ENCODE assay signal across 13 cellular contexts in the genomic region with DNA sequence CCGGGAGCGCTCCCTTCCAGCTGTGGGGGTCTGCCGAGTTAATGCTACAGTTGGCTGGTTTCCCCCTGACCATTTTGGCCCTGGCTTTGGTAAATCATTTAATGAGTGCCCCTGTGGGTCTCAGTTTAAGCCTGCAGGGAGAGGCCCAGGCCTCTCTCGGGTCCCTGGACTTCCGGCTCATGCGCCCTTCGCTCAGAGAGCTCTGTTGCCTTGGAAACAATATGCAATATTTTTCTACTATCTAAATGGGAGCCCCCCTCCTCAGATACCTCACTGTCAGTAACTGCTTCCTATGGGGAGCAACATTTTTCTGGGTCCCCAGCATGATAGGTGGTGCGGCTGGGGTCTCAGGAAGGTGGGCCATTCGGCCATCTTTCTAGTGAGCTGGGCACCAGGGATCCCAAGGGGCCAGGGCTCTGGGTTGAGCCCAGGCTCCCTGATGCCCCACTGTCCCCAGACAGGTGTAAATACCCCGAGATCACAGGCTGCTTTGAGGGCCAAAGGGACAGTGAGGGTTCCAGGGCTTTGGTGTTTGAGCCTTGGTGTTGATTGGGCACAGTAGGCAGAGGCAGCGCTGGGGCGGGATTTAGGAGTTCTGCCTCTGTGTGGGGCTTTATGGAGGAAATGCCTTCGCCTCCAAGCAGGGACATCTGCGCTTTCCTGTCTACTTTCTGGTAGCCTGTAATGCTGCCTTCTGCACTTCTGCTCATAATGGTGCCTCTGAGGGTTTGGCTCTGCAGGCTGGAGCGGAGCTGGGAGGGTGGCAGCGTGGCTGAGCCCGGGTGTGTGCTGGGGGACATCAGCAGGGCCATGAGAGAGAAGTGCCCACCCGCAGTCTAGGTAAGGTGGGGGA. TPM values are rescaled to one million over a fixed set of nuclear protein-coding genes. Genes with fewer than 3 reads are reported as not detected.
A peak's percentile ranks its signal among the peaks of the same experiment; 100 is the strongest.
DNase-seq lines count a peak whose midpoint lies in the region; ATAC-seq and TF ChIP-seq lines count a peak whose summit lies in the region.
"Had no signal": no experiment of that assay in that cellular context is flagged by ENCODE, and none has a peak within 500 bp of the region (broad histone marks: within the 10 kb centered on the region; RNA-seq: fewer than 3 reads in every experiment).

No MANE protein-coding gene starts in this region.

- H3K4me3 ChIP-seq in thoracic aorta = peak overlapping the region; percentile 10
- no peak overlapping the region for H3K4me3 ChIP-seq in spleen
- no peak overlapping the region for H3K4me3 ChIP-seq in upper lobe of left lung
- H3K4me3 ChIP-seq: psoas muscle had no signal

- peaks cover 20 to 72% of the 10 kb centered on the region in 2 donors for H3K4me1 ChIP-seq in thoracic aorta (ENCODE audit: control insufficient read depth in 1 of 2, low read depth in 2 of 2)
- peaks cover 35 to 100% (median 90%) of the 10 kb centered on the region in 6 donors for H3K4me1 ChIP-seq in spleen
- peaks cover 14 to 29% (median 21%) of the 10 kb centered on the region in 4 donors for H3K4me1 ChIP-seq in upper lobe of left lung

- TF ChIP-seq POLR2A in spleen (IDR thresholded peaks at IDR 0.05) (no peak), upper lobe of left lung (IDR thresholded peaks at IDR 0.05) (no peak)

- H3K4me3 Mint-ChIP-seq in activated B cell treated with CpG ODN at 0.5 μM for 24 hours = no peak overlapping the region
- H3K4me3 Mint-ChIP-seq: effector memory CD8-positive, alpha-beta T cell; HFFc6 had no signal

- peak overlapping the region; percentile 78 for H3K27ac Mint-ChIP-seq in activated B cell treated with CpG ODN at 0.5 μM for 24 hours
- H3K27ac Mint-ChIP-seq: HFFc6 had no signal

- H3K36me3 Mint-ChIP-seq in activated B cell treated with CpG ODN at 0.5 μM for 24 hours (ENCODE audit: low read depth) = peaks cover 9% of the 10 kb centered on the region

- no peaks in the 10 kb centered on the region for H3K9me3 Mint-ChIP-seq in activated B cell treated with CpG ODN at 0.5 μM for 24 hours
- H3K9me3 Mint-ChIP-seq: effector memory CD8-positive, alpha-beta T cell; HFFc6 had no signal

- peak overlapping the region; percentile 23 to 58 for H3K27ac ChIP-seq in thoracic aorta
- H3K27ac ChIP-seq in spleen = peak overlapping the region in 3 of 8 donors; percentile 20 to 89 (median 87)
- H3K27ac ChIP-seq in upper lobe of left lung = no peak overlapping the region
- H3K27ac ChIP-seq: psoas muscle had no signal

- POLR2A ChIA-PET in activated B cell treated with CpG ODN at 0.5 μM for 24 hours (lab: Charles Lee) = interaction anchor here (1.3 kb wide), 2 partner anchors 8 to 594 kb away, joined by 3 to 4 read pairs; partner anchors contain the start of gene NCL

- H3K36me3 ChIP-seq in thoracic aorta (no peaks in the 10 kb centered on the region), spleen (peaks cover 0 to 6% (median 0%) of the 10 kb centered on the region in 6 donors), upper lobe of left lung (no peaks in the 10 kb centered on the region)

- TF ChIP-seq EP300 in upper lobe of left lung (IDR thresholded peaks at IDR 0.05) = no peak

- CTCF ChIA-PET in activated B cell treated with CpG ODN at 0.5 μM for 24 hours (lab: Charles Lee) = no interaction called here

- intact Hi-C loops in activated B cell treated with CpG ODN at 0.5 μM for 24 hours (cut with micrococcal nuclease) = loop anchor here (5.0 kb wide), 1 partner anchor 522 kb away; no protein-coding TSS in a partner anchor
- intact Hi-C loops in spleen (cut with DNase I; ENCODE audit: low total_unique reads) = no loop called here

- peaks cover 83% of the 10 kb centered on the region for H3K4me1 Mint-ChIP-seq in activated B cell treated with CpG ODN at 0.5 μM for 24 hours

- no peak for ATAC-seq in activated CD4-positive, CD25-positive, alpha-beta regulatory T cell treated with anti-CD3 and anti-CD28 coated beads, Interleukin-2, amount 50 U/mL, for 24 hours
- no peak for ATAC-seq in activated B cell treated with CpG ODN at 0.5 μM for 24 hours (ENCODE audit: low read depth)
- no peak for ATAC-seq in thoracic aorta (ENCODE audit: insufficient number of reproducible peaks, low FRiP score, low read depth)
- no peak for ATAC-seq in upper lobe of left lung (ENCODE audit: low FRiP score in 2 of 2)
- ATAC-seq: effector memory CD8-positive, alpha-beta T cell; psoas muscle had no signal

- H3K27me3 Mint-ChIP-seq in activated B cell treated with CpG ODN at 0.5 μM for 24 hours = no peaks in the 10 kb centered on the region
- H3K27me3 Mint-ChIP-seq: effector memory CD8-positive, alpha-beta T cell had no signal

- DNase-seq in activated CD4-positive, CD25-positive, alpha-beta regulatory T cell treated with anti-CD3 and anti-CD28 coated beads, Interleukin-2, amount 50 U/mL, for 72 hours = peak; percentile 27
- DNase-seq in activated B cell treated with CpG ODN at 0.5 μM for 24 hours (no peak), mesenteric fat pad (ENCODE audit: low spot score) (peak; percentile 64), thoracic aorta (ENCODE audit: low spot score) (no peak), HK-2 (ENCODE audit: unreplicated experiment) (no peak), spleen (no peak), upper lobe of left lung (no peak)
- DNase-seq: activated naive CD4-positive, alpha-beta T cell treated with anti-CD3 and anti-CD28 coated beads, Interleukin-2, amount 50 U/mL, for 16 hours; effector memory CD8-positive, alpha-beta T cell; HFFc6; NCI-H187 treated with DMSO at 0.1 percent for 48 hours; psoas muscle had no signal

- H3K27me3 ChIP-seq in thoracic aorta (replicated peaks; ENCODE audit: insufficient read depth) (no peaks in the 10 kb centered on the region), spleen (replicated peaks in 1 of 7) (peaks cover 0 to 14% (median 6%) of the 10 kb centered on the region in 7 donors), upper lobe of left lung (peaks cover 0 to 6% (median 1%) of the 10 kb centered on the region in 4 donors)

- H3K9me3 ChIP-seq in thoracic aorta (no peaks in the 10 kb centered on the region), spleen (no peaks in the 10 kb centered on the region), upper lobe of left lung (no peaks in the 10 kb centered on the region)
- H3K9me3 ChIP-seq: psoas muscle had no signal

- TF ChIP-seq CTCF in activated B cell treated with CpG ODN at 0.5 μM for 24 hours (IDR thresholded peaks at IDR 0.05) (no peak), thoracic aorta (IDR thresholded peaks at IDR 0.05) (no peak), spleen (IDR thresholded peaks at IDR 0.05 in 8 of 11, conservative IDR thresholded peaks at IDR 0.05 in 3 of 11) (no peak), upper lobe of left lung (IDR thresholded peaks at IDR 0.05) (no peak)

- 48 to 80% (median 59%) methylated on average over 16 to 18 of the region's 18 CpGs for WGBS in spleen, 5 donors
- 75 to 78% methylated on average over 14 to 18 of the region's 18 CpGs for whole genome bisulfite sequencing in upper lobe of left lung, 2 donors

RNA-seq across cellular contexts. Expression of gene ITM2C, which starts 5.2 kb away (rescaled TPM):
- total RNA-seq in activated B cell treated with CpG ODN at 0.5 μM for 24 hours (102 and 117 TPM in 2 replicates), mesenteric fat pad (27.1 TPM), thoracic aorta (10 to 100 TPM; 65.5 to 70.6 TPM), spleen (100 to 1,000 TPM in 2 of 7 donors, 10 to 100 TPM in 5; 58.5 to 150 (median 87.6) TPM), upper lobe of left lung (10 to 100 TPM; 19.9 to 40.4 (median 25.6) TPM)
- polyA plus RNA-seq in spleen = 100 to 1,000 TPM in 2 of 3 donors, 10 to 100 TPM in 1; 97.5 to 148 (median 108) TPM

RNA-seq across cellular contexts. Expression of gene GPR55, which starts 55.1 kb away (rescaled TPM):
- total RNA-seq in activated B cell treated with CpG ODN at 0.5 μM for 24 hours = 4.5 and 6.3 TPM in 2 replicates
- total RNA-seq in mesenteric fat pad = 0.22 TPM
- not detected for total RNA-seq in thoracic aorta
- 1 to 10 TPM; 2.5 to 6.8 (median 5.2) TPM for total RNA-seq in spleen
- polyA plus RNA-seq in spleen = 1 to 10 TPM in 2 of 3 donors, under 1 TPM in 1; 0.86 to 2.0 (median 1.7) TPM
- total RNA-seq in upper lobe of left lung = under 1 TPM in 4 of 6 donors, not detected in 2; 0.15 to 0.84 (median 0.52) TPM
- total RNA-seq: HFFc6 had no signal

Comparison
In these comparisons a context has a peak if more than half of its experiments do, and no peak if none do; other contexts are left out.
1. DNase-seq: peak in activated CD4-positive, CD25-positive, alpha-beta regulatory T cell treated with anti-CD3 and anti-CD28 coated beads, Interleukin-2, amount 50 U/mL, for 72 hours (single experiment) and mesenteric fat pad (single experiment); none in activated B cell treated with CpG ODN at 0.5 μM for 24 hours (single experiment), thoracic aorta (single experiment), HK-2 (single experiment), spleen (single experiment) and upper lobe of left lung (0 of 2).
2. H3K27ac ChIP-seq: peak in thoracic aorta (2 of 2); none in upper lobe of left lung (0 of 4).